8 cellular contexts compared by ENCODE assay signal in the genomic region with DNA sequence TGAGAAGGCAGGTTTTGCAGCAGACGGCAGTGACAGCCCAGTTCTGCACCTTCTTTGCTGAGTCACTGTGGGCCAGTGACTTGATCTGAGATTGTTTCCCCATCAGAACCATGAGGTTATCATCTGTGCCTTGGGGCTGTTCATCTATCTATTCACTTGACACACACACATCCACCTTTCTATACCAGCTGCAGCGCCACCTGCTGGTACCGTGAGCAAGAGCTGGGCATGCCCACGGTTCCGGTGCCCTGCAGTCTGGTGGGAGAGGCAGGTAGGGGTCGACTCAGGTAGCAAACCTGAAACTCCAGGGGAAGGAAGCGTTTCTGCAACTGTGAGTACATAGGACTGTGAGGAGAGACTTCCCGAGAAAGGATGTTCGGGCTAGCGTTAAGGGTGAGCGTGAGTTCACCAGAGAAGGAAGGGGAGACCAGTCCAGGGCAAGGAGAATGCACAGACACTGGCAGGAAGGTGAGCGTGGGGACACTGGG. TPM values are rescaled to one million over a fixed set of nuclear protein-coding genes. Genes with fewer than 3 reads are reported as not detected.
A peak's percentile ranks its signal among the peaks of the same experiment; 100 is the strongest.
DNase-seq lines count a peak whose midpoint lies in the region; ATAC-seq and TF ChIP-seq lines count a peak whose summit lies in the region.

No MANE protein-coding gene starts in this region.

- no peak for TF ChIP-seq POLR2A in right lobe of liver (IDR thresholded peaks at IDR 0.05)

- 49% methylated on average over 10 of the region's 12 CpGs for WGBS in right lobe of liver (ENCODE audit: insufficient coverage, low coverage, low lambda C conversion rate, missing lambda C conversion rate)

- H3K27me3 ChIP-seq in MM.1S (replicated peaks; ENCODE audit: insufficient read depth, low read length): no peaks in the 10 kb centered on the region
- H3K27me3 ChIP-seq in right lobe of liver: no peaks in the 10 kb centered on the region

- no peak overlapping the region for H3K4me3 ChIP-seq in MM.1S (ENCODE audit: low read length)
- no peak overlapping the region for H3K4me3 ChIP-seq in right lobe of liver

- peaks cover 16% of the 10 kb centered on the region; the same call in 1 of the 2 replicates for H3F3A ChIP-seq in MM.1S (ENCODE audit: insufficient read depth, low read length)

- H3K27ac ChIP-seq in MM.1S (ENCODE audit: low read length) (no peak overlapping the region), right lobe of liver (no peak overlapping the region)

- no peaks in the 10 kb centered on the region for H3K9me3 Mint-ChIP-seq in central memory CD8-positive, alpha-beta T cell

- intact Hi-C loops in right lobe of liver (cut with DNase I): no loop called here

- no peaks in the 10 kb centered on the region for H3K9me3 ChIP-seq in MM.1S (replicated peaks; ENCODE audit: insufficient read depth, low read length)
- no peaks in the 10 kb centered on the region for H3K9me3 ChIP-seq in right lobe of liver

- H2AFZ ChIP-seq in MM.1S (ENCODE audit: low read length): no peak overlapping the region

- H4K20me1 ChIP-seq in MM.1S (ENCODE audit: insufficient read depth, low read length): no peaks in the 10 kb centered on the region

- H3K4me1 ChIP-seq in MM.1S (ENCODE audit: low read length): no peaks in the 10 kb centered on the region
- H3K4me1 ChIP-seq in right lobe of liver: no peaks in the 10 kb centered on the region

- H3K36me3 Mint-ChIP-seq in central memory CD8-positive, alpha-beta T cell (ENCODE audit: insufficient read depth): peaks cover 38% of the 10 kb centered on the region

- H3K4me2 ChIP-seq in MM.1S (ENCODE audit: low read depth, low read length): no peak overlapping the region

- DNase-seq in ELF-1 (ENCODE audit: low read depth, low spot score) (peak; percentile 81), MM.1S (peak; percentile 50), right lobe of liver (peak in 1 of 3 donors; percentile 65), SKM-1 (lab: John Stamatoyannopoulos, UW; ENCODE audit: unreplicated experiment) (no peak)
- peak; percentile 47 for DNase-seq in activated CD4-positive, CD25-positive, alpha-beta regulatory T cell treated with anti-CD3 and anti-CD28 coated beads, Interleukin-2, amount 50 U/mL, for 16 hours (ENCODE audit: low read depth, low spot score)
- peak; percentile 47 to 50 for DNase-seq in central memory CD8-positive, alpha-beta T cell (ENCODE audit: low spot score in 2 of 2)
- DNase-seq in stimulated activated CD8-positive, alpha-beta memory T cell treated with anti-CD3 and anti-CD28 coated beads, Interleukin-4, amount 100 ng/mL, for 24 hours (ENCODE audit: low read depth): peak; percentile 44

- H3K4me3 Mint-ChIP-seq in central memory CD8-positive, alpha-beta T cell: peak overlapping the region; percentile 53

- H3K36me3 ChIP-seq in MM.1S (replicated peaks; ENCODE audit: insufficient read depth, low read length) (peaks cover 6% of the 10 kb centered on the region), right lobe of liver (peaks cover 0 to 63% (median 24%) of the 10 kb centered on the region in 4 donors)

- TF ChIP-seq CTCF in MM.1S (IDR thresholded peaks at IDR 0.05; ENCODE audit: low read length): peak; percentile 78
- peak; percentile 64 to 79 (median 78) for TF ChIP-seq CTCF in right lobe of liver (IDR thresholded peaks at IDR 0.05)

- peaks cover 16% of the 10 kb centered on the region for H3K4me1 Mint-ChIP-seq in central memory CD8-positive, alpha-beta T cell

- H3K79me2 ChIP-seq in MM.1S (ENCODE audit: low read length): peaks cover 7% of the 10 kb centered on the region

- peak overlapping the region; percentile 72 for H3K27ac Mint-ChIP-seq in central memory CD8-positive, alpha-beta T cell (ENCODE audit: low read depth)

- ATAC-seq in central memory CD8-positive, alpha-beta T cell (replicated peaks; ENCODE audit: extremely low read depth, poor library complexity, severe bottlenecking): peak; percentile 86
- ATAC-seq in right lobe of liver: peak; percentile 60 to 76 (median 66)
- ATAC-seq in HG03280 (IDR thresholded peaks at IDR 0.05; ENCODE audit: unreplicated experiment): no peak

- H3K9me2 ChIP-seq in MM.1S (replicated peaks; ENCODE audit: insufficient read depth, low read length): no peaks in the 10 kb centered on the region

- no peaks in the 10 kb centered on the region for H3K27me3 Mint-ChIP-seq in central memory CD8-positive, alpha-beta T cell

- H3K9ac ChIP-seq in MM.1S (ENCODE audit: low read length): no peak overlapping the region

RNA-seq across cellular contexts. Expression of a gene that starts 7.5 kb away (rescaled TPM):
- 1 to 10 TPM; 1.5 to 4.3 (median 2.4) TPM for total RNA-seq in right lobe of liver

RNA-seq across cellular contexts. Expression of a gene that starts 12.3 kb away (rescaled TPM):
- 1 to 10 TPM in 5 of 6 experiments, under 1 TPM in 1; 0.73 to 8.1 (median 1.5) TPM for total RNA-seq in right lobe of liver

RNA-seq across cellular contexts. Expression of a gene that starts 12.7 kb away (rescaled TPM):
- 1 to 10 TPM; 1.8 to 6.6 (median 3.1) TPM for total RNA-seq in right lobe of liver

RNA-seq across cellular contexts. Expression of a gene that starts 21.4 kb away (rescaled TPM):
- total RNA-seq in right lobe of liver: 100 to 1,000 TPM in 5 of 6 experiments, 10 to 100 TPM in 1; 80.8 to 187 (median 123) TPM

RNA-seq across cellular contexts. Expression of a gene that starts 34.2 kb away (rescaled TPM):
- not detected for total RNA-seq in right lobe of liver
